In the genomic region with DNA sequence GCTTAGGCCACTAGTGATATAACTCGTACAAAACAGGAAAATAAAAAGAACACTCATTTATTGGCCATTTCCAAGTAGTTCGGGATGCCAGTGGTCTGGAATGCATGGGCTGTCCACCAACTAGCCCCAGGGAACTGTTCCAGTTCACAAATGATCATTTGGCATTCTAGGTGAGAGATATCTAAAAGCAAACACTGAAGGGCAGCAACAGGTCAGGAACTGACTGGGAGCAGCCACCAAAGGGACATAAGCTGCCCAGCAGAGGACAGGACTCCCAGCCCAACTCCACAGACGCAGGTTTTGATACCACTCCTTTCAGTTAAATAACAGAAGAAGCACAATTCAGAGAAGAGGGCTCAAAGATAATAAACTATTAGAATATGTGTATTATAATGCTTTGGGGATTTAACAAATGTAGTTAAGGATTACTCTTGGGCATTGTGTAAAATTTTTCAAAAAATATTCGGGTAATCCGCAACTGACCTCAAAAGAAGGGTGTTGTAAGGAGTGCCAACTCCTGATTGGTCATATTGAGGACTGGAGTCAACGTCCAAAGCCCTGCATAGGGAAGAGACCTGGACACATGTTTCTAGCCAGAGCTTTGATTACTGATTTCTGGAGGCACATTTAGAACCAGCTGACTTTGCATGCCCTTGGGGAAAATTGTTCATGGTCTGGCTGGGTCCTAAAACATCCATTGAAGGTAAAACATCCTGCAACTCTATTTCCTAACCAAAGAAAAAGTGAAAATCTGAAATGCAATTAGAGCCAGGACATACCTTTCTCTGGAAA, we compare ENCODE assay signal across 19 cellular contexts.
"Had no signal": no experiment of that assay in that cellular context is flagged by ENCODE, and none has a peak within 500 bp of the region (broad histone marks: within the 10 kb centered on the region; RNA-seq: fewer than 3 reads in every experiment).

No MANE protein-coding gene starts in this region.

- H3K4me3 ChIP-seq: esophagus muscularis mucosa, gastrocnemius medialis, heart right ventricle, smooth muscle cell, thyroid gland, upper lobe of left lung, uterus had no signal

- FAIRE-seq: colon, keratinocyte had no signal

- H3K27me3 ChIP-seq: esophagus muscularis mucosa, gastrocnemius medialis, thyroid gland, upper lobe of left lung, uterus had no signal

- H3K27ac ChIP-seq: epithelial cell of prostate, esophagus muscularis mucosa, gastrocnemius medialis, heart right ventricle, parathyroid adenoma, thyroid gland, upper lobe of left lung, uterus had no signal

- H3K4me1 ChIP-seq: esophagus muscularis mucosa, gastrocnemius medialis, heart right ventricle, parathyroid adenoma, thyroid gland, upper lobe of left lung, uterus had no signal

- DNase-seq: effector memory CD8-positive, alpha-beta T cell; gastrocnemius medialis; heart right ventricle; left ventricle myocardium superior; mesendoderm; naive thymus-derived CD4-positive, alpha-beta T cell; nephron progenitor cell; right cardiac atrium; stimulated activated CD4-positive, alpha-beta T cell treated with anti-CD3 and anti-CD28 coated beads, Interleukin-2, amount 100 ng/mL, for 48 hours; stimulated activated naive CD4-positive, alpha-beta T cell treated with Interleukin-2 at 50 U/mL for 16 hours; thyroid gland; upper lobe of left lung; uterus had no signal

- H2AFZ ChIP-seq: parathyroid adenoma had no signal

- H3K9ac ChIP-seq: parathyroid adenoma had no signal

- H3K36me3 ChIP-seq: esophagus muscularis mucosa, gastrocnemius medialis, heart right ventricle, thyroid gland, upper lobe of left lung, uterus had no signal

- H3K79me2 ChIP-seq: parathyroid adenoma had no signal

- H3K4me2 ChIP-seq: smooth muscle cell had no signal

- ATAC-seq: effector memory CD8-positive, alpha-beta T cell; gastrocnemius medialis; heart right ventricle; left ventricle myocardium superior; naive thymus-derived CD4-positive, alpha-beta T cell; right cardiac atrium had no signal

- H3K9me3 ChIP-seq: esophagus muscularis mucosa, gastrocnemius medialis, thyroid gland, upper lobe of left lung, uterus had no signal
